In genomic region chr11:86249307-86250098, GRCh38 we compare ENCODE assay signal across 13 cellular contexts. TPM values are rescaled to one million over a fixed set of nuclear protein-coding genes. Genes with fewer than 3 reads are reported as not detected.
DNase-seq lines count a peak whose midpoint lies in the region; ATAC-seq, FAIRE-seq and TF ChIP-seq lines count a peak whose summit lies in the region.
"Had no signal": no experiment of that assay in that cellular context is flagged by ENCODE, and none has a peak within 500 bp of the region (broad histone marks: within the 10 kb centered on the region; RNA-seq: fewer than 3 reads in every experiment).

No MANE protein-coding gene starts in this region.

- TF ChIP-seq CTCF in DND-41 (IDR thresholded peaks at IDR 0.05; ENCODE audit: borderline replicate concordance, extremely low read depth, low read length, poor library complexity, severe bottlenecking) (no peak), HFFc6 (IDR thresholded peaks at IDR 0.05) (no peak), hepatocyte (IDR thresholded peaks at IDR 0.05; ENCODE audit: poor library complexity) (no peak), GM20000 (IDR thresholded peaks at IDR 0.05; ENCODE audit: extremely low read depth, missing control alignments) (no peak), gastrocnemius medialis (IDR thresholded peaks at IDR 0.05 in 4 of 5, conservative IDR thresholded peaks at IDR 0.05 in 1 of 5) (no peak)

- no peaks in the 10 kb centered on the region for H3K9me3 ChIP-seq in DND-41 (ENCODE audit: insufficient read depth, low read length, severe bottlenecking)
- no peaks in the 10 kb centered on the region for H3K9me3 ChIP-seq in T-helper 17 cell (ENCODE audit: control insufficient read depth, low read length, poor library complexity, severe bottlenecking)
- no peaks in the 10 kb centered on the region for H3K9me3 ChIP-seq in hepatocyte (ENCODE audit: low read depth)
- H3K9me3 ChIP-seq in gastrocnemius medialis, result no peaks in the 10 kb centered on the region
- H3K9me3 ChIP-seq: Caco-2, thyroid gland had no signal

- FAIRE-seq in frontal cortex (lab: Jason Lieb, UNC), result no peak

- no peak overlapping the region for H3K9ac ChIP-seq in DND-41 (ENCODE audit: low read depth, low read length)

- H3K4me3 ChIP-seq in DND-41 (ENCODE audit: low read depth in 1 of 2, low read length in 2 of 2) (no peak overlapping the region), hepatocyte (no peak overlapping the region), gastrocnemius medialis (no peak overlapping the region)
- H3K4me3 ChIP-seq: thyroid gland had no signal

- no peaks in the 10 kb centered on the region for H3K27me3 ChIP-seq in DND-41 (ENCODE audit: insufficient read depth, low read length, poor library complexity)
- H3K27me3 ChIP-seq in hepatocyte, result no peaks in the 10 kb centered on the region
- H3K27me3 ChIP-seq in gastrocnemius medialis, result no peaks in the 10 kb centered on the region
- H3K27me3 ChIP-seq: thyroid gland had no signal

- H3K9me3 Mint-ChIP-seq in HFFc6, result no peaks in the 10 kb centered on the region

- in situ Hi-C loops in gastrocnemius medialis (cut with MboI; ENCODE audit: low sequenced_read_pairs in 4 of 4), result loop anchor here in 1 of 4 donors (25.0 kb wide), 1 partner anchor 637 kb away; no protein-coding TSS in a partner anchor

- intact Hi-C loops in gastrocnemius medialis (cut with DNase I; ENCODE audit: low total_unique reads), result loop anchor here (5.0 to 10.0 kb wide), 4 partner anchors 425 to 705 kb away; partner anchors contain the start of genes FZD4, ME3 and TMEM126A

- no peak overlapping the region for H3K27ac ChIP-seq in DND-41 (ENCODE audit: low read length)
- H3K27ac ChIP-seq in hepatocyte, result no peak overlapping the region
- no peak overlapping the region for H3K27ac ChIP-seq in gastrocnemius medialis
- H3K27ac ChIP-seq: thyroid gland had no signal

- H3K79me2 ChIP-seq in DND-41 (ENCODE audit: insufficient read depth, low read length), result peaks cover 93% of the 10 kb centered on the region
- peaks cover 92% of the 10 kb centered on the region for H3K79me2 ChIP-seq in hepatocyte

- WGBS in hepatocyte (ENCODE audit: low lambda C conversion rate, missing lambda C conversion rate), result 40% methylated on average over 3 of the region's 3 CpGs

- no peak for TF ChIP-seq POLR2A in gastrocnemius medialis (IDR thresholded peaks at IDR 0.05)

- peak overlapping the region; percentile 32 for H3K4me2 ChIP-seq in DND-41 (ENCODE audit: insufficient read depth, low read length)
- H3K4me2 ChIP-seq in hepatocyte, result peak overlapping the region; percentile 36

- ATAC-seq in DND-41 (ENCODE audit: insufficient read depth, low read depth) (no peak), T-helper 17 cell (no peak), HG03175 (IDR thresholded peaks at IDR 0.05; ENCODE audit: unreplicated experiment) (no peak), gastrocnemius medialis (no peak)

- H3K27ac Mint-ChIP-seq in HFFc6 (peak overlapping the region; percentile 74), T-helper 17 cell (peak overlapping the region; percentile 81)

- peaks cover 59% of the 10 kb centered on the region for H4K20me1 ChIP-seq in DND-41 (ENCODE audit: insufficient read depth, low read length)
- H4K20me1 ChIP-seq in hepatocyte (ENCODE audit: insufficient read depth, poor library complexity, severe bottlenecking), result peaks cover 38% of the 10 kb centered on the region

- DNase-seq in DND-41 (no peak), HFFc6 (no peak), T-helper 17 cell (no peak), hepatocyte (ENCODE audit: low spot score) (no peak), GM20000 (ENCODE audit: low spot score) (no peak), gastrocnemius medialis (no peak), frontal cortex (ENCODE audit: low spot score in 2 of 2) (no peak)
- DNase-seq: activated T-cell treated with anti-CD3 and anti-CD28 coated beads for 4 hours; Caco-2; effector memory CD4-positive, alpha-beta T cell; RPMI8226; thyroid gland had no signal

- H2AFZ ChIP-seq in DND-41 (ENCODE audit: low read depth, low read length) (no peak overlapping the region), hepatocyte (no peak overlapping the region)

- no peaks in the 10 kb centered on the region for H3K36me3 Mint-ChIP-seq in HFFc6 (ENCODE audit: low read depth)
- H3K36me3 Mint-ChIP-seq in T-helper 17 cell (ENCODE audit: low read depth), result peaks cover 3% of the 10 kb centered on the region

- H3K4me1 Mint-ChIP-seq in HFFc6 (ENCODE audit: low read depth) (peaks cover 55% of the 10 kb centered on the region), T-helper 17 cell (peaks cover 33% of the 10 kb centered on the region)

- H3K4me3 Mint-ChIP-seq in HFFc6, result peak overlapping the region; percentile 78
- H3K4me3 Mint-ChIP-seq in T-helper 17 cell, result peak overlapping the region; percentile 53

- peaks cover 38% of the 10 kb centered on the region for H3K4me1 ChIP-seq in DND-41 (ENCODE audit: insufficient read depth, low read length)
- peaks cover 22% of the 10 kb centered on the region for H3K4me1 ChIP-seq in hepatocyte (ENCODE audit: insufficient read depth)
- H3K4me1 ChIP-seq in gastrocnemius medialis, result peaks cover 15 to 31% of the 10 kb centered on the region in 2 donors

- H3K36me3 ChIP-seq in DND-41 (ENCODE audit: insufficient read depth, low read length) (peaks cover 25% of the 10 kb centered on the region), hepatocyte (replicated peaks; ENCODE audit: insufficient read depth, low read depth) (no peaks in the 10 kb centered on the region), gastrocnemius medialis (no peaks in the 10 kb centered on the region)
- H3K36me3 ChIP-seq: thyroid gland had no signal

- H3K9me2 ChIP-seq in hepatocyte (replicated peaks; ENCODE audit: insufficient read depth), result no peaks in the 10 kb centered on the region

- no peaks in the 10 kb centered on the region for H3K27me3 Mint-ChIP-seq in HFFc6 (ENCODE audit: insufficient read depth)
- no peaks in the 10 kb centered on the region for H3K27me3 Mint-ChIP-seq in T-helper 17 cell

RNA-seq across cellular contexts. Expression of gene EED, which starts 5.0 kb away (rescaled TPM):
- total RNA-seq in HFFc6 (2021; fragmentation: NEBNext Ultra II Directional; extraction: Animal tissue kit (Norgen Biotek cat#: 25700)), result 10 to 100 TPM; 14.6 to 19.8 (median 17.1) TPM
- 10 to 100 TPM; 48.7 to 50.7 TPM for total RNA-seq in T-helper 17 cell
- total RNA-seq in hepatocyte, result 15.2 and 15.5 TPM in 2 replicates
- polyA plus RNA-seq in hepatocyte, result 22.5 and 23.7 TPM in 2 replicates
- 10 to 100 TPM in 1 of 4 donors, 1 to 10 TPM in 3; 5.2 to 12.1 (median 8.5) TPM for total RNA-seq in gastrocnemius medialis
- 24.9 TPM for total RNA-seq in frontal cortex

RNA-seq across cellular contexts. Expression of gene HIKESHI, which starts 52.5 kb away (rescaled TPM):
- total RNA-seq in HFFc6 (2021; fragmentation: NEBNext Ultra II Directional; extraction: Animal tissue kit (Norgen Biotek cat#: 25700)), result 10 to 100 TPM; 38.9 to 51.7 (median 41.9) TPM
- total RNA-seq in T-helper 17 cell, result 10 to 100 TPM; 17.7 to 23.9 TPM
- 46.2 and 46.6 TPM in 2 replicates for total RNA-seq in hepatocyte
- polyA plus RNA-seq in hepatocyte, result 46.4 and 61.9 TPM in 2 replicates
- 10 to 100 TPM; 30.1 to 60.9 (median 51.8) TPM for total RNA-seq in gastrocnemius medialis
- total RNA-seq in frontal cortex, result 67.7 TPM
